Comparison of ENCODE assay signal across 1 cellular context in the genomic region with DNA sequence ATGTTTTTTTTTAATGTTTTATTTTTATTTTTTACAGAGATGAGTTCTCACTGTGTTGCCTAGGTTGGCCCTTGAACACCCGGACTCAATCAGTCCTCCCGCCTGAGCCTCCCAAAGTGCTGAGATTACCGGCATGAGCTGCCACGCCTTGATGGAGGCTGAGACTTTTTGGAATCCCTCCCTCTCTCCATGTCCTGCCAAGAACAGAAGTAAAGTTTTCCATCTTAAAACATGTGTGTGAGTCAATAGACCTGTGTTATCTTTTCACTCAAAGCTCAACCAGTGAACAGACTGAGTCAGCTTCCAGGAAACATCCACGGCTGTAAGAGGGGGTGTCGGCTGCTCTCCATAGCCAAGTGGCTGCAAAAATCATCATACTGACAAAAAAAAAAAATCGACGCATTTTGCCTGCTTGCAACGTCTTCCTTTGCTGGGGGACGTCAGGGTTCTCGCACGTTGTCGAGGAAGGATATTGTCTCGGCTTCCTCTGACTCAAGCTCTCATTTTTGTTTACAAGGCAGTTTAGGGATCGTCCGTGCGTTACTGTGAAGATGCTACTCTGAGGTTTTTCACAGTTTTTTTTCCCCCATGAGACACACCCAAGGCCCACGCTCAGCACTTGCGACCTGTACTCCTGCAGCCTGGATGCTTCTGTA.
TF ChIP-seq lines count a peak whose summit lies in the region.

No MANE protein-coding gene starts in this region.

TF ChIP-seq in GM23338, 12 proteins besides CTCF, POLR2A, EP300 and RAD21 (continued from another document):
- TF ChIP-seq, protein P1, sequence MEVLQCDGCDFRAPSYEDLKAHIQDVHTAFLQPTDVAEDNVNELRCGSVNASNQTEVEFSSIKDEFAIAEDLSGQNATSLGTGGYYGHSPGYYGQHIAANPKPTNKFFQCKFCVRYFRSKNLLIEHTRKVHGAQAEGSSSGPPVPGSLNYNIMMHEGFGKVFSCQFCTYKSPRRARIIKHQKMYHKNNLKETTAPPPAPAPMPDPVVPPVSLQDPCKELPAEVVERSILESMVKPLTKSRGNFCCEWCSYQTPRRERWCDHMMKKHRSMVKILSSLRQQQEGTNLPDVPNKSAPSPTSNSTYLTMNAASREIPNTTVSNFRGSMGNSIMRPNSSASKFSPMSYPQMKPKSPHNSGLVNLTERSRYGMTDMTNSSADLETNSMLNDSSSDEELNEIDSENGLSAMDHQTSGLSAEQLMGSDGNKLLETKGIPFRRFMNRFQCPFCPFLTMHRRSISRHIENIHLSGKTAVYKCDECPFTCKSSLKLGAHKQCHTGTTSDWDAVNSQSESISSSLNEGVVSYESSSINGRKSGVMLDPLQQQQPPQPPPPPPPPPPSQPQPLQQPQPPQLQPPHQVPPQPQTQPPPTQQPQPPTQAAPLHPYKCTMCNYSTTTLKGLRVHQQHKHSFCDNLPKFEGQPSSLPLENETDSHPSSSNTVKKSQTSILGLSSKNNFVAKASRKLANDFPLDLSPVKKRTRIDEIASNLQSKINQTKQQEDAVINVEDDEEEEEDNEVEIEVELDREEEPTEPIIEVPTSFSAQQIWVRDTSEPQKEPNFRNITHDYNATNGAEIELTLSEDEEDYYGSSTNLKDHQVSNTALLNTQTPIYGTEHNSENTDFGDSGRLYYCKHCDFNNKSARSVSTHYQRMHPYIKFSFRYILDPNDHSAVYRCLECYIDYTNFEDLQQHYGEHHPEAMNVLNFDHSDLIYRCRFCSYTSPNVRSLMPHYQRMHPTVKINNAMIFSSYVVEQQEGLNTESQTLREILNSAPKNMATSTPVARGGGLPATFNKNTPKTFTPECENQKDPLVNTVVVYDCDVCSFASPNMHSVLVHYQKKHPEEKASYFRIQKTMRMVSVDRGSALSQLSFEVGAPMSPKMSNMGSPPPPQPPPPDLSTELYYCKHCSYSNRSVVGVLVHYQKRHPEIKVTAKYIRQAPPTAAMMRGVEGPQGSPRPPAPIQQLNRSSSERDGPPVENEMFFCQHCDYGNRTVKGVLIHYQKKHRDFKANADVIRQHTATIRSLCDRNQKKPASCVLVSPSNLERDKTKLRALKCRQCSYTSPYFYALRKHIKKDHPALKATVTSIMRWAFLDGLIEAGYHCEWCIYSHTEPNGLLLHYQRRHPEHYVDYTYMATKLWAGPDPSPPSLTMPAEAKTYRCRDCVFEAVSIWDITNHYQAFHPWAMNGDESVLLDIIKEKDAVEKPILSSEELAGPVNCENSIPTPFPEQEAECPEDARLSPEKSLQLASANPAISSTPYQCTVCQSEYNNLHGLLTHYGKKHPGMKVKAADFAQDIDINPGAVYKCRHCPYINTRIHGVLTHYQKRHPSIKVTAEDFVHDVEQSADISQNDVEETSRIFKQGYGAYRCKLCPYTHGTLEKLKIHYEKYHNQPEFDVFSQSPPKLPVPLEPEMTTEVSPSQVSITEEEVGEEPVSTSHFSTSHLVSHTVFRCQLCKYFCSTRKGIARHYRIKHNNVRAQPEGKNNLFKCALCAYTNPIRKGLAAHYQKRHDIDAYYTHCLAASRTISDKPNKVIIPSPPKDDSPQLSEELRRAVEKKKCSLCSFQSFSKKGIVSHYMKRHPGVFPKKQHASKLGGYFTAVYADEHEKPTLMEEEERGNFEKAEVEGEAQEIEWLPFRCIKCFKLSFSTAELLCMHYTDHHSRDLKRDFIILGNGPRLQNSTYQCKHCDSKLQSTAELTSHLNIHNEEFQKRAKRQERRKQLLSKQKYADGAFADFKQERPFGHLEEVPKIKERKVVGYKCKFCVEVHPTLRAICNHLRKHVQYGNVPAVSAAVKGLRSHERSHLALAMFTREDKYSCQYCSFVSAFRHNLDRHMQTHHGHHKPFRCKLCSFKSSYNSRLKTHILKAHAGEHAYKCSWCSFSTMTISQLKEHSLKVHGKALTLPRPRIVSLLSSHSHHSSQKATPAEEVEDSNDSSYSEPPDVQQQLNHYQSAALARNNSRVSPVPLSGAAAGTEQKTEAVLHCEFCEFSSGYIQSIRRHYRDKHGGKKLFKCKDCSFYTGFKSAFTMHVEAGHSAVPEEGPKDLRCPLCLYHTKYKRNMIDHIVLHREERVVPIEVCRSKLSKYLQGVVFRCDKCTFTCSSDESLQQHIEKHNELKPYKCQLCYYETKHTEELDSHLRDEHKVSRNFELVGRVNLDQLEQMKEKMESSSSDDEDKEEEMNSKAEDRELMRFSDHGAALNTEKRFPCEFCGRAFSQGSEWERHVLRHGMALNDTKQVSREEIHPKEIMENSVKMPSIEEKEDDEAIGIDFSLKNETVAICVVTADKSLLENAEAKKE (CRISPR knock-in tag; IDR thresholded peaks at IDR 0.05) = no peak
- no peak for TF ChIP-seq EZH2phosphoT487 (IDR thresholded peaks at IDR 0.05; ENCODE audit: unreplicated experiment)
- TF ChIP-seq ZNF331 (CRISPR knock-in tag; IDR thresholded peaks at IDR 0.05; ENCODE audit: low read depth) = no peak
- TF ChIP-seq POLR2AphosphoS5 (IDR thresholded peaks at IDR 0.05; ENCODE audit: low read depth) = no peak
- no peak for TF ChIP-seq STAT1 (IDR thresholded peaks at IDR 0.05; ENCODE audit: unreplicated experiment)
- TF ChIP-seq JUNB (IDR thresholded peaks at IDR 0.05; ENCODE audit: unreplicated experiment) = no peak
- no peak for TF ChIP-seq NANOG (IDR thresholded peaks at IDR 0.05; ENCODE audit: borderline replicate concordance)
- TF ChIP-seq, protein P2, sequence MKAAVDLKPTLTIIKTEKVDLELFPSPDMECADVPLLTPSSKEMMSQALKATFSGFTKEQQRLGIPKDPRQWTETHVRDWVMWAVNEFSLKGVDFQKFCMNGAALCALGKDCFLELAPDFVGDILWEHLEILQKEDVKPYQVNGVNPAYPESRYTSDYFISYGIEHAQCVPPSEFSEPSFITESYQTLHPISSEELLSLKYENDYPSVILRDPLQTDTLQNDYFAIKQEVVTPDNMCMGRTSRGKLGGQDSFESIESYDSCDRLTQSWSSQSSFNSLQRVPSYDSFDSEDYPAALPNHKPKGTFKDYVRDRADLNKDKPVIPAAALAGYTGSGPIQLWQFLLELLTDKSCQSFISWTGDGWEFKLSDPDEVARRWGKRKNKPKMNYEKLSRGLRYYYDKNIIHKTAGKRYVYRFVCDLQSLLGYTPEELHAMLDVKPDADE (IDR thresholded peaks at IDR 0.05) = no peak
- no peak for TF ChIP-seq EZH2 (IDR thresholded peaks at IDR 0.05; ENCODE audit: low read depth, unreplicated experiment)
- TF ChIP-seq, protein P3, sequence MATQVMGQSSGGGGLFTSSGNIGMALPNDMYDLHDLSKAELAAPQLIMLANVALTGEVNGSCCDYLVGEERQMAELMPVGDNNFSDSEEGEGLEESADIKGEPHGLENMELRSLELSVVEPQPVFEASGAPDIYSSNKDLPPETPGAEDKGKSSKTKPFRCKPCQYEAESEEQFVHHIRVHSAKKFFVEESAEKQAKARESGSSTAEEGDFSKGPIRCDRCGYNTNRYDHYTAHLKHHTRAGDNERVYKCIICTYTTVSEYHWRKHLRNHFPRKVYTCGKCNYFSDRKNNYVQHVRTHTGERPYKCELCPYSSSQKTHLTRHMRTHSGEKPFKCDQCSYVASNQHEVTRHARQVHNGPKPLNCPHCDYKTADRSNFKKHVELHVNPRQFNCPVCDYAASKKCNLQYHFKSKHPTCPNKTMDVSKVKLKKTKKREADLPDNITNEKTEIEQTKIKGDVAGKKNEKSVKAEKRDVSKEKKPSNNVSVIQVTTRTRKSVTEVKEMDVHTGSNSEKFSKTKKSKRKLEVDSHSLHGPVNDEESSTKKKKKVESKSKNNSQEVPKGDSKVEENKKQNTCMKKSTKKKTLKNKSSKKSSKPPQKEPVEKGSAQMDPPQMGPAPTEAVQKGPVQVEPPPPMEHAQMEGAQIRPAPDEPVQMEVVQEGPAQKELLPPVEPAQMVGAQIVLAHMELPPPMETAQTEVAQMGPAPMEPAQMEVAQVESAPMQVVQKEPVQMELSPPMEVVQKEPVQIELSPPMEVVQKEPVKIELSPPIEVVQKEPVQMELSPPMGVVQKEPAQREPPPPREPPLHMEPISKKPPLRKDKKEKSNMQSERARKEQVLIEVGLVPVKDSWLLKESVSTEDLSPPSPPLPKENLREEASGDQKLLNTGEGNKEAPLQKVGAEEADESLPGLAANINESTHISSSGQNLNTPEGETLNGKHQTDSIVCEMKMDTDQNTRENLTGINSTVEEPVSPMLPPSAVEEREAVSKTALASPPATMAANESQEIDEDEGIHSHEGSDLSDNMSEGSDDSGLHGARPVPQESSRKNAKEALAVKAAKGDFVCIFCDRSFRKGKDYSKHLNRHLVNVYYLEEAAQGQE (IDR thresholded peaks at IDR 0.05; ENCODE audit: unreplicated experiment) = no peak
